ENCODE assay signal across 18 cellular contexts in genomic region chr12:53186745-53187144, GRCh38. TPM values are rescaled to one million over a fixed set of nuclear protein-coding genes. Genes with fewer than 3 reads are reported as not detected.
A peak's percentile ranks its signal among the peaks of the same experiment; 100 is the strongest.
DNase-seq lines count a peak whose midpoint lies in the region; ATAC-seq and TF ChIP-seq lines count a peak whose summit lies in the region.
"Had no signal": no experiment of that assay in that cellular context is flagged by ENCODE, and none has a peak within 500 bp of the region (broad histone marks: within the 10 kb centered on the region; RNA-seq: fewer than 3 reads in every experiment).

No MANE protein-coding gene starts in this region.

- no peak for TF ChIP-seq POLR2A in adrenal gland (IDR thresholded peaks at IDR 0.05)

- TF ChIP-seq CTCF in CD4-positive, alpha-beta T cell (IDR thresholded peaks at IDR 0.05): no peak
- no peak for TF ChIP-seq CTCF in adrenal gland (IDR thresholded peaks at IDR 0.05)
- no peak for TF ChIP-seq CTCF in liver (IDR thresholded peaks at IDR 0.05; ENCODE audit: low read depth, low read length, missing input control)
- no peak for TF ChIP-seq CTCF in Caco-2 (IDR thresholded peaks at IDR 0.05; ENCODE audit: insufficient read depth in 1 of 2, low read depth in 1 of 2, low read length in 1 of 2, severe bottlenecking in 1 of 2, unreplicated experiment in 1 of 2)
- TF ChIP-seq CTCF in nephron progenitor cell (IDR thresholded peaks at IDR 0.05): no peak

- H3K9me3 Mint-ChIP-seq in CD4-positive, alpha-beta T cell: no peaks in the 10 kb centered on the region
- H3K9me3 Mint-ChIP-seq in Caco-2 (ENCODE audit: unreplicated experiment): no peaks in the 10 kb centered on the region
- no peaks in the 10 kb centered on the region for H3K9me3 Mint-ChIP-seq in nephron progenitor cell

- peaks cover 20 to 34% of the 10 kb centered on the region in 2 donors for H3K4me1 ChIP-seq in adrenal gland (replicated peaks in 1 of 2)
- peaks cover 5 to 61% (median 50%) of the 10 kb centered on the region in 4 donors for H3K4me1 ChIP-seq in liver (ENCODE audit: control insufficient read depth in 4 of 4, insufficient read depth in 4 of 4, low read length in 3 of 4)
- H3K4me1 ChIP-seq in Caco-2: peaks cover 12% of the 10 kb centered on the region
- H3K4me1 ChIP-seq: SJCRH30 had no signal

- 59 to 72% (median 65%) methylated on average over 4 of the region's 4 CpGs for WGBS in adrenal gland, 4 donors
- WGBS in liver: 60% methylated on average over 4 of the region's 4 CpGs

- intact Hi-C loops in CD4-positive, alpha-beta T cell (cut with DNase I, micrococcal nuclease): no loop called here
- intact Hi-C loops in adrenal gland (cut with DNase I): no loop called here
- intact Hi-C loops in Caco-2 (cut with micrococcal nuclease; ENCODE audit: unreplicated experiment): no loop called here

- H3K27me3 Mint-ChIP-seq in CD4-positive, alpha-beta T cell: no peaks in the 10 kb centered on the region
- H3K27me3 Mint-ChIP-seq in Caco-2 (ENCODE audit: insufficient read depth, unreplicated experiment) (no peaks in the 10 kb centered on the region), nephron progenitor cell (ENCODE audit: low read depth, poor library complexity) (peaks cover 3% of the 10 kb centered on the region)

- CTCF ChIA-PET in CD4-positive, alpha-beta T cell (lab: Charles Lee): interaction anchor here (1.0 to 5.6 kb wide), 4 partner anchors 11 to 135 kb away, joined by 4 to 32 read pairs (median 4); partner anchors contain the start of genes AAAS and ESPL1
- CTCF ChIA-PET in Caco-2 (lab: Charles Lee): interaction anchor here (1.2 to 2.4 kb wide), 3 partner anchors 12 to 121 kb away, joined by 3 to 10 read pairs (median 6); no protein-coding TSS in a partner anchor

- H3K36me3 Mint-ChIP-seq in CD4-positive, alpha-beta T cell (ENCODE audit: low read depth): peaks cover 96% of the 10 kb centered on the region
- H3K36me3 Mint-ChIP-seq in Caco-2 (ENCODE audit: insufficient read depth, unreplicated experiment) (peaks cover 36% of the 10 kb centered on the region), nephron progenitor cell (ENCODE audit: low read depth) (peaks cover 66% of the 10 kb centered on the region)

- no peaks in the 10 kb centered on the region for H3K9me3 ChIP-seq in CD4-positive, alpha-beta T cell (ENCODE audit: control insufficient read depth, low read length)
- no peaks in the 10 kb centered on the region for H3K9me3 ChIP-seq in adrenal gland (replicated peaks in 1 of 3)
- no peaks in the 10 kb centered on the region for H3K9me3 ChIP-seq in liver (ENCODE audit: control insufficient read depth in 4 of 4, low read length in 3 of 4)
- H3K9me3 ChIP-seq in Caco-2: no peaks in the 10 kb centered on the region
- H3K9me3 ChIP-seq: SJCRH30 had no signal

- no peak for ATAC-seq in CD4-positive, alpha-beta T cell (ENCODE audit: poor library complexity)
- no peak for ATAC-seq in GM18873 (IDR thresholded peaks at IDR 0.05; ENCODE audit: low FRiP score, unreplicated experiment)

- no TSS peak for BruUV-seq in Caco-2 (replicated peaks; lab: Mats Ljungman, UMichigan)

- H3K9ac ChIP-seq in liver (ENCODE audit: low read depth in 1 of 2, low read length in 2 of 2): no peak overlapping the region

- DNase-seq in CD4-positive, alpha-beta T cell: no peak
- DNase-seq in M059J (ENCODE audit: low read depth) (peak; percentile 30), adrenal gland (peak in 1 of 7 donors; percentile 24), Caco-2 (no peak), nephron progenitor cell (no peak)
- DNase-seq: C1 segment of cervical spinal cord, DMS153, DND-41, MV-4-11, NCI-H1105, NCI-H1436 treated with DMSO at 0.1 percent for 48 hours, NCI-H187 treated with DMSO at 0.1 percent for 48 hours, NCI-H524, NCI-H774, SJCRH30 had no signal

- H3K36me3 ChIP-seq in adrenal gland (replicated peaks in 1 of 2) (peaks cover 0 to 60% of the 10 kb centered on the region in 2 donors), liver (ENCODE audit: control insufficient read depth in 4 of 4, insufficient read depth in 3 of 4, low read depth in 1 of 4, low read length in 3 of 4) (peaks cover 2 to 50% (median 43%) of the 10 kb centered on the region in 4 donors), Caco-2 (ENCODE audit: control insufficient read depth, insufficient read depth, low read length) (peaks cover 12% of the 10 kb centered on the region)

- H3K27ac ChIP-seq in CD4-positive, alpha-beta T cell (ENCODE audit: low read depth, low read length): no peak overlapping the region
- H3K27ac ChIP-seq in adrenal gland: peak overlapping the region in 3 of 5 donors; percentile 0 to 46 (median 34)
- no peak overlapping the region for H3K27ac ChIP-seq in liver (ENCODE audit: low read depth in 1 of 2, low read length in 2 of 2)
- H3K27ac ChIP-seq: HL-60, SJCRH30 had no signal

- no peaks in the 10 kb centered on the region for H3K27me3 ChIP-seq in CD4-positive, alpha-beta T cell (ENCODE audit: control insufficient read depth, insufficient read depth, low read length)
- H3K27me3 ChIP-seq in adrenal gland: no peaks in the 10 kb centered on the region
- no peaks in the 10 kb centered on the region for H3K27me3 ChIP-seq in liver (ENCODE audit: control insufficient read depth in 4 of 4, insufficient read depth in 4 of 4, low read length in 3 of 4)
- no peaks in the 10 kb centered on the region for H3K27me3 ChIP-seq in Caco-2 (replicated peaks; ENCODE audit: control insufficient read depth, insufficient read depth, low read length)
- H3K27me3 ChIP-seq: SJCRH30 had no signal

- peaks cover 57% of the 10 kb centered on the region for H3K4me1 Mint-ChIP-seq in CD4-positive, alpha-beta T cell (ENCODE audit: low read depth)
- H3K4me1 Mint-ChIP-seq in Caco-2 (ENCODE audit: low read depth, unreplicated experiment) (peaks cover 12% of the 10 kb centered on the region), nephron progenitor cell (peaks cover 32% of the 10 kb centered on the region)

- TF ChIP-seq RAD21 in liver (IDR thresholded peaks at IDR 0.05): no peak

- H3K27ac Mint-ChIP-seq in CD4-positive, alpha-beta T cell: peak overlapping the region; percentile 22
- no peak overlapping the region for H3K27ac Mint-ChIP-seq in Caco-2 (ENCODE audit: unreplicated experiment)
- H3K27ac Mint-ChIP-seq in nephron progenitor cell: no peak overlapping the region

- H3K4me3 ChIP-seq in adrenal gland (no peak overlapping the region), liver (ENCODE audit: low read depth in 1 of 3, low read length in 3 of 3) (no peak overlapping the region), Caco-2 (ENCODE audit: low read depth, low read length) (no peak overlapping the region)
- H3K4me3 ChIP-seq: SJCRH30 had no signal

- H3K4me3 Mint-ChIP-seq in CD4-positive, alpha-beta T cell: no peak overlapping the region
- no peak overlapping the region for H3K4me3 Mint-ChIP-seq in Caco-2 (ENCODE audit: unreplicated experiment)
- no peak overlapping the region for H3K4me3 Mint-ChIP-seq in nephron progenitor cell

- POLR2A ChIA-PET in CD4-positive, alpha-beta T cell (lab: Charles Lee): interaction anchor here (0.8 to 5.9 kb wide), 4 partner anchors 8 to 33 kb away, joined by 3 to 34 read pairs (median 16); partner anchors contain the start of gene ITGB7
- POLR2A ChIA-PET in Caco-2 (lab: Charles Lee): no interaction called here

TF ChIP-seq in liver, 16 proteins besides CTCF, POLR2A, EP300 and RAD21:
- TF ChIP-seq HNF4A (conservative IDR thresholded peaks at IDR 0.05) (peak; percentile 73 to 79), JUND (IDR thresholded peaks at IDR 0.05) (no peak), YY1 (IDR thresholded peaks at IDR 0.05) (no peak), RXRA (IDR thresholded peaks at IDR 0.05) (peak in 1 of 2 donors; percentile 31)
TF ChIP-seq in liver: peak in this region for 2.

RNA-seq across cellular contexts. Expression of gene CSAD, which starts 6.0 kb away (rescaled TPM):
- total RNA-seq in CD4-positive, alpha-beta T cell: 10 to 100 TPM; 56.7 to 57.3 TPM
- total RNA-seq in M059J (2014; rRNA removed; shearing (Covaris generic)): 0.89 and 2.6 TPM in 2 replicates
- total RNA-seq in adrenal gland: 10 to 100 TPM in 6 of 8 donors, 1 to 10 TPM in 2; 2.3 to 43.4 (median 19.8) TPM
- polyA plus RNA-seq in adrenal gland: 100 to 1,000 TPM in 2 of 3 donors, 10 to 100 TPM in 1; 10.9 to 140 (median 100) TPM
- total RNA-seq in liver: 10 to 100 TPM in 1 of 2 donors, 1 to 10 TPM in 1; 4.4 to 37.1 TPM
- polyA plus RNA-seq in liver: 10 to 100 TPM; 33.1 to 41.5 TPM
- total RNA-seq in Caco-2 (2022): 20.1 and 23.0 TPM in 2 replicates

RNA-seq across cellular contexts. Expression of gene ZNF740, which starts 6.2 kb away (rescaled TPM):
- 10 to 100 TPM; 24.4 to 24.7 TPM for total RNA-seq in CD4-positive, alpha-beta T cell
- 9.5 and 11.7 TPM in 2 replicates for total RNA-seq in M059J (2014; rRNA removed; shearing (Covaris generic))
- total RNA-seq in adrenal gland (10 to 100 TPM in 7 of 8 donors, 1 to 10 TPM in 1; 8.8 to 61.0 (median 18.6) TPM), liver (10 to 100 TPM in 1 of 2 donors, 1 to 10 TPM in 1; 8.4 to 14.4 TPM), Caco-2 (2022) (35.8 and 43.0 TPM in 2 replicates)
- polyA plus RNA-seq in adrenal gland (10 to 100 TPM in 2 of 3 donors, 1 to 10 TPM in 1; 6.6 to 11.3 (median 11.3) TPM), liver (1 to 10 TPM; 1.4 to 4.3 TPM)

RNA-seq across cellular contexts. Expression of gene ITGB7, which starts 20.3 kb away (rescaled TPM):
- 100 to 1,000 TPM; 166 to 180 TPM for total RNA-seq in CD4-positive, alpha-beta T cell
- total RNA-seq in M059J (2014; rRNA removed; shearing (Covaris generic)): not detected in 2 replicates
- total RNA-seq in adrenal gland (1 to 10 TPM; 1.2 to 7.4 (median 4.0) TPM), liver (1 to 10 TPM; 1.7 to 1.8 TPM), Caco-2 (2022) (1.1 TPM in 2 replicates)
- polyA plus RNA-seq in adrenal gland (1 to 10 TPM in 2 of 3 donors, under 1 TPM in 1; 0.95 to 4.0 (median 3.5) TPM), liver (1 to 10 TPM; 2.4 TPM)
- total RNA-seq: SJCRH30 had no signal

RNA-seq across cellular contexts. Expression of gene RARG, which starts 45.3 kb away (rescaled TPM):
- total RNA-seq in CD4-positive, alpha-beta T cell: 10 to 100 TPM; 14.0 to 15.8 TPM
- 16.7 and 22.1 TPM in 2 replicates for total RNA-seq in M059J (2014; rRNA removed; shearing (Covaris generic))
- total RNA-seq in adrenal gland (10 to 100 TPM; 15.8 to 36.4 (median 24.8) TPM), liver (1 to 10 TPM; 2.7 to 3.1 TPM), Caco-2 (2022) (11.8 and 12.9 TPM in 2 replicates)
- polyA plus RNA-seq in adrenal gland (10 to 100 TPM in 2 of 3 donors, 1 to 10 TPM in 1; 9.2 to 36.2 (median 25.8) TPM), liver (1 to 10 TPM; 1.7 to 2.7 TPM)

Comparison
In these comparisons a context has a peak if more than half of its experiments do, and no peak if none do; other contexts are left out.
1. H3K27ac ChIP-seq: peak in adrenal gland (3 of 5); none in CD4-positive, alpha-beta T cell (single experiment) and liver (0 of 2).
2. RNA of gene ITGB7, which starts 20.3 kb away (total RNA-seq): 166 to 180 TPM in CD4-positive, alpha-beta T cell; 1.2 to 7.4 TPM in adrenal gland, 1.7 to 1.8 TPM in liver, 1.1 TPM in Caco-2 and not detected in M059J; every median in the first group is over 10 times any median in the second.